8 cellular contexts compared by ENCODE assay signal in genomic region chr16:55370762-55371482, GRCh38. TPM values are rescaled to one million over a fixed set of nuclear protein-coding genes. Genes with fewer than 3 reads are reported as not detected.
DNase-seq lines count a peak whose midpoint lies in the region; ATAC-seq and TF ChIP-seq lines count a peak whose summit lies in the region.

No MANE protein-coding gene starts in this region.

- H3K9me3 ChIP-seq in mesenchymal stem cell (ENCODE audit: control insufficient read depth, low read length) = no peaks in the 10 kb centered on the region

- DNase-seq in A172 (ENCODE audit: low spot score) (peak; percentile 52), NOMO-1 treated with DMSO at 0.1 percent for 48 hours (lab: John Stamatoyannopoulos, UW; ENCODE audit: unreplicated experiment) (peak; percentile 63), mesenchymal stem cell (no peak), GDM1 (lab: John Stamatoyannopoulos, UW) (no peak), SIG-M5 (lab: John Stamatoyannopoulos, UW) (no peak)

- H2BK15ac ChIP-seq in mesenchymal stem cell (ENCODE audit: low read depth, poor library complexity, severe bottlenecking) = no peak overlapping the region

- WGBS in mesenchymal stem cell = 20% methylated on average over 25 of the region's 26 CpGs

- peak overlapping the region; percentile 46 for H3K4me2 ChIP-seq in mesenchymal stem cell (ENCODE audit: low read length, poor library complexity, severe bottlenecking)

- H3K4ac ChIP-seq in mesenchymal stem cell (ENCODE audit: low read depth in 1 of 2, low read length in 2 of 2) = no peak overlapping the region

- H2BK5ac ChIP-seq in mesenchymal stem cell (ENCODE audit: low read depth, low read length, poor library complexity, severe bottlenecking) = no peak overlapping the region

- H2AK5ac ChIP-seq in mesenchymal stem cell (ENCODE audit: low read length, severe bottlenecking) = no peak overlapping the region

- no peak overlapping the region for H3K27ac ChIP-seq in mesenchymal stem cell (ENCODE audit: low read length, poor library complexity, severe bottlenecking)

- no peak overlapping the region for H2AFZ ChIP-seq in mesenchymal stem cell (ENCODE audit: low read depth, low read length)

- H3K23ac ChIP-seq in mesenchymal stem cell (ENCODE audit: low read length in 2 of 2) = no peak overlapping the region

- no peak overlapping the region for H3K18ac ChIP-seq in mesenchymal stem cell (ENCODE audit: low read depth in 1 of 2, low read length in 2 of 2)

- H3K14ac ChIP-seq in mesenchymal stem cell (ENCODE audit: low read length in 2 of 2) = no peak overlapping the region

- no peaks in the 10 kb centered on the region for H3K36me3 ChIP-seq in mesenchymal stem cell (ENCODE audit: control insufficient read depth in 1 of 2, insufficient read depth in 2 of 2, low read depth in 1 of 2, low read length in 2 of 2)

- H3K4me1 ChIP-seq in mesenchymal stem cell (ENCODE audit: control insufficient read depth, insufficient read depth, low read depth, low read length) = peaks cover 2% of the 10 kb centered on the region

- H3K4me3 ChIP-seq in mesenchymal stem cell (ENCODE audit: insufficient read depth in 1 of 2, low read depth in 1 of 2, low read length in 2 of 2) = no peak overlapping the region

- H3K79me1 ChIP-seq in mesenchymal stem cell (replicated peaks; ENCODE audit: low read length, poor library complexity, severe bottlenecking) = no peaks in the 10 kb centered on the region

- TF ChIP-seq CTCF in GM12874 (IDR thresholded peaks at IDR 0.05; ENCODE audit: insufficient read depth, low read depth, low read length) = 0 out of 2 replicates have a peak, but pooled peaks have one; percentile 11

- peak; percentile 57 for ATAC-seq in esophagus mucosa
- ATAC-seq in HG02970 (IDR thresholded peaks at IDR 0.05; ENCODE audit: low FRiP score, unreplicated experiment) = no peak

- no peak overlapping the region for H3K9ac ChIP-seq in mesenchymal stem cell (ENCODE audit: low read length)

- no peak overlapping the region for H4K8ac ChIP-seq in mesenchymal stem cell (ENCODE audit: low read length)

- H2BK120ac ChIP-seq in mesenchymal stem cell (ENCODE audit: low read depth, low read length) = no peak overlapping the region

- no peak overlapping the region for H4K91ac ChIP-seq in mesenchymal stem cell (ENCODE audit: low read length)

- no peak overlapping the region for H2BK12ac ChIP-seq in mesenchymal stem cell (ENCODE audit: low read length in 2 of 2)

- H3K27me3 ChIP-seq in mesenchymal stem cell (ENCODE audit: control insufficient read depth in 1 of 2, insufficient read depth in 1 of 2, low read length in 2 of 2) = peaks cover 0 to 23% of the 10 kb centered on the region in 2 experiments

RNA-seq across cellular contexts. Expression of gene IRX6, which starts 46.9 kb away (rescaled TPM):
- total RNA-seq in A172 (2014; rRNA removed; shearing (Covaris generic)) = 0.02 and 0.26 TPM in 2 replicates
- total RNA-seq in esophagus mucosa = 0.08 TPM
- not detected for polyA plus RNA-seq in mesenchymal stem cell (2013, experiment 1 of 2)
- polyA plus RNA-seq in mesenchymal stem cell (2013, experiment 2 of 2) = not detected

Comparison
In these comparisons a context has a peak if more than half of its experiments do, and no peak if none do; other contexts are left out.
1. DNase-seq: peak in A172 (single experiment) and NOMO-1 treated with DMSO at 0.1 percent for 48 hours (single experiment); none in mesenchymal stem cell (single experiment), GDM1 (single experiment) and SIG-M5 (single experiment).